ENCODE assay signal across 18 cellular contexts in genomic region chr7:134637441-134637840, GRCh38. TPM values are rescaled to one million over a fixed set of nuclear protein-coding genes. Genes with fewer than 3 reads are reported as not detected.
A peak's percentile ranks its signal among the peaks of the same experiment; 100 is the strongest.
DNase-seq lines count a peak whose midpoint lies in the region; ATAC-seq and TF ChIP-seq lines count a peak whose summit lies in the region.
"Had no signal": no experiment of that assay in that cellular context is flagged by ENCODE, and none has a peak within 500 bp of the region (broad histone marks: within the 10 kb centered on the region; RNA-seq: fewer than 3 reads in every experiment).

No MANE protein-coding gene starts in this region.

- H3K9ac ChIP-seq in mammary epithelial cell (ENCODE audit: insufficient read depth, low read length) = no peak overlapping the region

- H3K36me3 Mint-ChIP-seq in activated CD4-positive, alpha-beta memory T cell treated with anti-CD3 and anti-CD28 coated beads, Interleukin-2, amount 10 ng/mL, durations not matched to agents 7 days and 5 days (ENCODE audit: low read depth) = peaks cover 23% of the 10 kb centered on the region
- peaks cover 2% of the 10 kb centered on the region for H3K36me3 Mint-ChIP-seq in activated CD4-positive, alpha-beta memory T cell treated with anti-CD3 and anti-CD28 coated beads for 36 hours
- no peaks in the 10 kb centered on the region for H3K36me3 Mint-ChIP-seq in MCF 10A (ENCODE audit: insufficient read depth, unreplicated experiment)
- H3K36me3 Mint-ChIP-seq in stimulated activated naive B cell treated with anti-CD40 and anti-IgM and Interleukin-4, amounts not matched to agents 10 μg/mL and 1 μg/mL and 100 μg/mL, for 72 hours = peaks cover 0 to 4% of the 10 kb centered on the region in 2 donors

- H3K27ac ChIP-seq in breast epithelium (no peak overlapping the region), mammary epithelial cell (ENCODE audit: insufficient read depth, low read depth, low read length) (no peak overlapping the region)
- H3K27ac ChIP-seq: HL-60 had no signal

- BruUV-seq in MCF 10A (replicated peaks; lab: Mats Ljungman, UMichigan) = no TSS peak
- no TSS peak for BruUV-seq in mammary epithelial cell (replicated peaks; lab: Mats Ljungman, UMichigan)

- TF ChIP-seq CTCF in MCF 10A (IDR thresholded peaks at IDR 0.05; ENCODE audit: unreplicated experiment) = no peak
- TF ChIP-seq CTCF in breast epithelium (IDR thresholded peaks at IDR 0.05) = no peak
- TF ChIP-seq CTCF in mammary epithelial cell (conservative IDR thresholded peaks at IDR 0.05 in 1 of 2, IDR thresholded peaks at IDR 0.05 in 1 of 2; ENCODE audit: extremely low read depth in 1 of 2, insufficient read depth in 1 of 2, low read depth in 1 of 2, low read length in 2 of 2) = no peak

- dilution Hi-C loops in mammary epithelial cell (cut with HindIII; ENCODE audit: low sequenced_read_pairs) = no loop called here

- CTCF ChIA-PET in activated CD4-positive, alpha-beta memory T cell treated with anti-CD3 and anti-CD28 coated beads, Interleukin-2, amount 10 ng/mL, durations not matched to agents 7 days and 5 days (lab: Charles Lee) = interaction anchor here (1.6 kb wide), 1 partner anchor 8 kb away, joined by 7 read pairs; no protein-coding TSS in a partner anchor
- CTCF ChIA-PET in activated CD4-positive, alpha-beta memory T cell treated with anti-CD3 and anti-CD28 coated beads for 36 hours (lab: Charles Lee) = interaction anchor here (8.1 kb wide), 1 partner anchor 116 kb away, joined by 110 read pairs; no protein-coding TSS in a partner anchor
- CTCF ChIA-PET in MCF 10A (lab: Yijun Ruan, JAX) = interaction anchor here (0.8 to 1.0 kb wide), 2 partner anchors 8 to 13 kb away, joined by 3 read pairs; no protein-coding TSS in a partner anchor
- CTCF ChIA-PET in mammary epithelial cell (lab: Charles Lee; ENCODE audit: low non-redundant PET) = no interaction called here

- H3K4me1 Mint-ChIP-seq in activated CD4-positive, alpha-beta memory T cell treated with anti-CD3 and anti-CD28 coated beads, Interleukin-2, amount 10 ng/mL, durations not matched to agents 7 days and 5 days = peaks cover 70% of the 10 kb centered on the region
- H3K4me1 Mint-ChIP-seq in activated CD4-positive, alpha-beta memory T cell treated with anti-CD3 and anti-CD28 coated beads for 36 hours (ENCODE audit: low read depth) = peaks cover 45% of the 10 kb centered on the region
- H3K4me1 Mint-ChIP-seq in MCF 10A (ENCODE audit: insufficient read depth, unreplicated experiment) = peaks cover 20% of the 10 kb centered on the region
- peaks cover 8 to 11% of the 10 kb centered on the region in 2 donors for H3K4me1 Mint-ChIP-seq in stimulated activated naive B cell treated with anti-CD40 and anti-IgM and Interleukin-4, amounts not matched to agents 10 μg/mL and 1 μg/mL and 100 μg/mL, for 72 hours

- H3K79me2 ChIP-seq in mammary epithelial cell (ENCODE audit: insufficient read depth, low read length) = no peaks in the 10 kb centered on the region

- H2AFZ ChIP-seq in mammary epithelial cell (ENCODE audit: low read depth, low read length) = peak overlapping the region; percentile 73

- H3K36me3 ChIP-seq in breast epithelium (no peaks in the 10 kb centered on the region), mammary epithelial cell (ENCODE audit: insufficient read depth, low read length) (no peaks in the 10 kb centered on the region)

- no peaks in the 10 kb centered on the region for H3K9me3 ChIP-seq in breast epithelium
- no peaks in the 10 kb centered on the region for H3K9me3 ChIP-seq in mammary epithelial cell (replicated peaks; ENCODE audit: insufficient read depth, low read length)

- H4K20me1 ChIP-seq in mammary epithelial cell (ENCODE audit: insufficient read depth, low read length) = no peaks in the 10 kb centered on the region

- no peak overlapping the region for H3K4me3 Mint-ChIP-seq in activated CD4-positive, alpha-beta memory T cell treated with anti-CD3 and anti-CD28 coated beads, Interleukin-2, amount 10 ng/mL, durations not matched to agents 7 days and 5 days
- no peak overlapping the region for H3K4me3 Mint-ChIP-seq in activated CD4-positive, alpha-beta memory T cell treated with anti-CD3 and anti-CD28 coated beads for 36 hours
- H3K4me3 Mint-ChIP-seq in MCF 10A (ENCODE audit: unreplicated experiment) = no peak overlapping the region
- no peak overlapping the region for H3K4me3 Mint-ChIP-seq in stimulated activated naive B cell treated with anti-CD40 and anti-IgM and Interleukin-4, amounts not matched to agents 10 μg/mL and 1 μg/mL and 100 μg/mL, for 72 hours

- peaks cover 4% of the 10 kb centered on the region for H3K9me3 Mint-ChIP-seq in activated CD4-positive, alpha-beta memory T cell treated with anti-CD3 and anti-CD28 coated beads, Interleukin-2, amount 10 ng/mL, durations not matched to agents 7 days and 5 days
- peaks cover 2% of the 10 kb centered on the region for H3K9me3 Mint-ChIP-seq in activated CD4-positive, alpha-beta memory T cell treated with anti-CD3 and anti-CD28 coated beads for 36 hours
- H3K9me3 Mint-ChIP-seq in MCF 10A (ENCODE audit: unreplicated experiment) = no peaks in the 10 kb centered on the region
- peaks cover 2 to 4% of the 10 kb centered on the region in 2 donors for H3K9me3 Mint-ChIP-seq in stimulated activated naive B cell treated with anti-CD40 and anti-IgM and Interleukin-4, amounts not matched to agents 10 μg/mL and 1 μg/mL and 100 μg/mL, for 72 hours

- WGBS in mammary epithelial cell (ENCODE audit: low coverage, missing lambda C conversion rate) = 95% methylated on average over 3 of the region's 4 CpGs

- in situ Hi-C loops in mammary epithelial cell (cut with MboI; ENCODE audit: low sequenced_read_pairs in 2 of 2) = no loop called here

- POLR2A ChIA-PET in activated CD4-positive, alpha-beta memory T cell treated with anti-CD3 and anti-CD28 coated beads, Interleukin-2, amount 10 ng/mL, durations not matched to agents 7 days and 5 days (lab: Charles Lee) = interaction anchor here (1.8 to 6.4 kb wide), 2 partner anchors 9 to 32 kb away, joined by 6 to 79 read pairs; partner anchors contain the start of gene BPGM
- POLR2A ChIA-PET in activated CD4-positive, alpha-beta memory T cell treated with anti-CD3 and anti-CD28 coated beads for 36 hours (lab: Charles Lee) = interaction anchor here (2.4 kb wide), 1 partner anchor 8 kb away, joined by 14 read pairs; the partner anchor contains the start of gene BPGM
- POLR2A ChIA-PET in MCF 10A (lab: Yijun Ruan, JAX) = interaction anchor here (10.7 kb wide), 1 partner anchor 9 kb away, joined by 75 read pairs; the partner anchor contains the start of gene BPGM

- peak overlapping the region; percentile 8 for H3K4me2 ChIP-seq in mammary epithelial cell (ENCODE audit: insufficient read depth, low read depth, low read length)

- H3K27me3 ChIP-seq in breast epithelium (no peaks in the 10 kb centered on the region), mammary epithelial cell (ENCODE audit: insufficient read depth, low read length) (no peaks in the 10 kb centered on the region)

- no peak overlapping the region for H3K4me3 ChIP-seq in breast epithelium
- H3K4me3 ChIP-seq in mammary epithelial cell (replicated peaks in 1 of 3; ENCODE audit: insufficient read depth in 1 of 3, low read depth in 2 of 3, low read length in 3 of 3) = no peak overlapping the region

- peak overlapping the region; percentile 69 for H3K27ac Mint-ChIP-seq in activated CD4-positive, alpha-beta memory T cell treated with anti-CD3 and anti-CD28 coated beads, Interleukin-2, amount 10 ng/mL, durations not matched to agents 7 days and 5 days
- no peak overlapping the region for H3K27ac Mint-ChIP-seq in activated CD4-positive, alpha-beta memory T cell treated with anti-CD3 and anti-CD28 coated beads for 36 hours
- peak overlapping the region; percentile 46 for H3K27ac Mint-ChIP-seq in MCF 10A (ENCODE audit: low read depth, unreplicated experiment)
- H3K27ac Mint-ChIP-seq in stimulated activated naive B cell treated with anti-CD40 and anti-IgM and Interleukin-4, amounts not matched to agents 10 μg/mL and 1 μg/mL and 100 μg/mL, for 72 hours = peak overlapping the region; percentile 59

- intact Hi-C loops in activated CD4-positive, alpha-beta memory T cell treated with anti-CD3 and anti-CD28 coated beads for 36 hours (cut with micrococcal nuclease) = loop anchor here (2.0 to 10.0 kb wide), 3 partner anchors 101 to 531 kb away; no protein-coding TSS in a partner anchor
- intact Hi-C loops in MCF 10A (cut with micrococcal nuclease) (no loop called here), breast epithelium (cut with DNase I; ENCODE audit: low total_unique reads) (no loop called here), mammary epithelial cell (cut with micrococcal nuclease) (no loop called here)

- no peak for DNase-seq in activated CD4-positive, alpha-beta memory T cell treated with anti-CD3 and anti-CD28 coated beads, Interleukin-2, amount 10 ng/mL, durations not matched to agents 7 days and 5 days
- no peak for DNase-seq in activated CD4-positive, alpha-beta memory T cell treated with anti-CD3 and anti-CD28 coated beads for 36 hours
- DNase-seq in MCF 10A (ENCODE audit: unreplicated experiment) (no peak), breast epithelium (ENCODE audit: low spot score in 2 of 2) (no peak), mammary epithelial cell (no peak), GF-D8 (lab: John Stamatoyannopoulos, UW) (no peak)
- no peak for DNase-seq in stimulated activated naive B cell treated with anti-CD40 and anti-IgM and Interleukin-4, amounts not matched to agents 10 μg/mL and 1 μg/mL and 100 μg/mL, for 72 hours
- DNase-seq in stimulated activated CD8-positive, alpha-beta memory T cell treated with anti-CD3 and anti-CD28 coated beads, Interleukin-4, amount 100 ng/mL, for 48 hours = no peak
- DNase-seq: Kasumi-1, MV-4-11, NCI-H1105, NCI-H1436 treated with DMSO at 0.1 percent for 48 hours, NCI-H187 treated with DMSO at 0.1 percent for 48 hours, NCI-H446, NCI-H524 treated with DMSO at 0.1 percent for 48 hours, NCI-H774 had no signal

- no peak for TF ChIP-seq POLR2A in breast epithelium (IDR thresholded peaks at IDR 0.05)

- H3K4me1 ChIP-seq in breast epithelium (no peaks in the 10 kb centered on the region), mammary epithelial cell (ENCODE audit: insufficient read depth, low read length) (peaks cover 7% of the 10 kb centered on the region)

- ATAC-seq in stimulated activated naive B cell treated with anti-CD40 and anti-IgM and Interleukin-4, amounts not matched to agents 10 μg/mL and 1 μg/mL and 100 μg/mL, for 72 hours (replicated peaks) = no peak
- ATAC-seq: PC-3 had no signal

- no peaks in the 10 kb centered on the region for H3K27me3 Mint-ChIP-seq in activated CD4-positive, alpha-beta memory T cell treated with anti-CD3 and anti-CD28 coated beads, Interleukin-2, amount 10 ng/mL, durations not matched to agents 7 days and 5 days
- no peaks in the 10 kb centered on the region for H3K27me3 Mint-ChIP-seq in activated CD4-positive, alpha-beta memory T cell treated with anti-CD3 and anti-CD28 coated beads for 36 hours
- H3K27me3 Mint-ChIP-seq in MCF 10A (ENCODE audit: insufficient read depth, unreplicated experiment) = no peaks in the 10 kb centered on the region
- peaks cover 0 to 6% of the 10 kb centered on the region in 2 donors for H3K27me3 Mint-ChIP-seq in stimulated activated naive B cell treated with anti-CD40 and anti-IgM and Interleukin-4, amounts not matched to agents 10 μg/mL and 1 μg/mL and 100 μg/mL, for 72 hours

RNA-seq across cellular contexts. Expression of gene BPGM, which starts 9.2 kb away (rescaled TPM):
- total RNA-seq in activated CD4-positive, alpha-beta memory T cell treated with anti-CD3 and anti-CD28 coated beads, Interleukin-2, amount 10 ng/mL, durations not matched to agents 7 days and 5 days = 10 to 100 TPM; 27.3 to 29.3 TPM
- total RNA-seq in activated CD4-positive, alpha-beta memory T cell treated with anti-CD3 and anti-CD28 coated beads for 36 hours = 10 to 100 TPM; 23.7 to 24.9 TPM
- total RNA-seq in MCF 10A (2022) (8.2 and 10.8 TPM in 2 replicates), breast epithelium (10 to 100 TPM; 12.3 to 18.7 (median 16.4) TPM), mammary epithelial cell (10 to 100 TPM; 21.3 to 55.2 TPM)
- 15.1 TPM for polyA plus RNA-seq in mammary epithelial cell
- polyA minus RNA-seq in mammary epithelial cell = 5.8 TPM
